Comparison of ENCODE assay signal across 1 cellular context in the genomic region with DNA sequence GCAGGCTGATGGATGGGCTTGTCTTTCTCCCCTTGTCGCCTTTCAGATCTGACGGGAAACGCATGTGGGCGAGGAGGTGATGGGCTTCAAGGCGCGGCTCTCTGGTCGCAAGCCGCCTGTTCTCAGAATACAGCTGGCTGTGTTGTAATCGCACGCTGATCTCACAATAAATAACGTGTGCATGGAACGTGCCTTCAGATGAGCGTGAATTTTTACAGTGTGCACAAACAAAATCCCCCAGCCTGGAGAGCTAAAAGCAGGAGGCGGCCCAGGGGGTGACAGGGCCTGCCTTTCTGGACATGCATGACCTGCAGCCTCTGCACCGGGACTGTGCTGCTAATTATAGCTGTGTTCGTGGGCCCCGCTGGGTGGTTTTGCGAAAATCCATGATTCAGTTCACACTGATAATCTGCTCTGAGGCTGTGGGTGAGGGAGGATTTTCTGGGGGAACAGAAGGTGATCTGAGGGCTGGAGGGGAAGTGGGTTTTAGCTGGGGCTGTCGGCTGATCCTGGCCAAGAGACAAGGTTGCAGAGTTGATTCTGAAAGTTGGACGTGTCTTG.
TF ChIP-seq lines count a peak whose summit lies in the region.

No MANE protein-coding gene starts in this region.

TF ChIP-seq in SK-N-SH treated with all-trans-retinoic acid at 6 μM for 48 hours, 23 proteins besides CTCF, POLR2A, EP300 and RAD21 (continued from another document):
- TF ChIP-seq, protein P1, sequence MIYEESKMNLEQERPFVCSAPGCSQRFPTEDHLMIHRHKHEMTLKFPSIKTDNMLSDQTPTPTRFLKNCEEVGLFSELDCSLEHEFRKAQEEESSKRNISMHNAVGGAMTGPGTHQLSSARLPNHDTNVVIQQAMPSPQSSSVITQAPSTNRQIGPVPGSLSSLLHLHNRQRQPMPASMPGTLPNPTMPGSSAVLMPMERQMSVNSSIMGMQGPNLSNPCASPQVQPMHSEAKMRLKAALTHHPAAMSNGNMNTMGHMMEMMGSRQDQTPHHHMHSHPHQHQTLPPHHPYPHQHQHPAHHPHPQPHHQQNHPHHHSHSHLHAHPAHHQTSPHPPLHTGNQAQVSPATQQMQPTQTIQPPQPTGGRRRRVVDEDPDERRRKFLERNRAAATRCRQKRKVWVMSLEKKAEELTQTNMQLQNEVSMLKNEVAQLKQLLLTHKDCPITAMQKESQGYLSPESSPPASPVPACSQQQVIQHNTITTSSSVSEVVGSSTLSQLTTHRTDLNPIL (CRISPR knock-in tag; IDR thresholded peaks at IDR 0.05; ENCODE audit: low read depth), result no peak
- TF ChIP-seq ISL1 (CRISPR knock-in tag; IDR thresholded peaks at IDR 0.05), result no peak
- TF ChIP-seq, protein P2, sequence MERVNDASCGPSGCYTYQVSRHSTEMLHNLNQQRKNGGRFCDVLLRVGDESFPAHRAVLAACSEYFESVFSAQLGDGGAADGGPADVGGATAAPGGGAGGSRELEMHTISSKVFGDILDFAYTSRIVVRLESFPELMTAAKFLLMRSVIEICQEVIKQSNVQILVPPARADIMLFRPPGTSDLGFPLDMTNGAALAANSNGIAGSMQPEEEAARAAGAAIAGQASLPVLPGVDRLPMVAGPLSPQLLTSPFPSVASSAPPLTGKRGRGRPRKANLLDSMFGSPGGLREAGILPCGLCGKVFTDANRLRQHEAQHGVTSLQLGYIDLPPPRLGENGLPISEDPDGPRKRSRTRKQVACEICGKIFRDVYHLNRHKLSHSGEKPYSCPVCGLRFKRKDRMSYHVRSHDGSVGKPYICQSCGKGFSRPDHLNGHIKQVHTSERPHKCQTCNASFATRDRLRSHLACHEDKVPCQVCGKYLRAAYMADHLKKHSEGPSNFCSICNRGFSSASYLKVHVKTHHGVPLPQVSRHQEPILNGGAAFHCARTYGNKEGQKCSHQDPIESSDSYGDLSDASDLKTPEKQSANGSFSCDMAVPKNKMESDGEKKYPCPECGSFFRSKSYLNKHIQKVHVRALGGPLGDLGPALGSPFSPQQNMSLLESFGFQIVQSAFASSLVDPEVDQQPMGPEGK (CRISPR knock-in tag; IDR thresholded peaks at IDR 0.05; ENCODE audit: borderline replicate concordance), result no peak
- TF ChIP-seq, protein P3, sequence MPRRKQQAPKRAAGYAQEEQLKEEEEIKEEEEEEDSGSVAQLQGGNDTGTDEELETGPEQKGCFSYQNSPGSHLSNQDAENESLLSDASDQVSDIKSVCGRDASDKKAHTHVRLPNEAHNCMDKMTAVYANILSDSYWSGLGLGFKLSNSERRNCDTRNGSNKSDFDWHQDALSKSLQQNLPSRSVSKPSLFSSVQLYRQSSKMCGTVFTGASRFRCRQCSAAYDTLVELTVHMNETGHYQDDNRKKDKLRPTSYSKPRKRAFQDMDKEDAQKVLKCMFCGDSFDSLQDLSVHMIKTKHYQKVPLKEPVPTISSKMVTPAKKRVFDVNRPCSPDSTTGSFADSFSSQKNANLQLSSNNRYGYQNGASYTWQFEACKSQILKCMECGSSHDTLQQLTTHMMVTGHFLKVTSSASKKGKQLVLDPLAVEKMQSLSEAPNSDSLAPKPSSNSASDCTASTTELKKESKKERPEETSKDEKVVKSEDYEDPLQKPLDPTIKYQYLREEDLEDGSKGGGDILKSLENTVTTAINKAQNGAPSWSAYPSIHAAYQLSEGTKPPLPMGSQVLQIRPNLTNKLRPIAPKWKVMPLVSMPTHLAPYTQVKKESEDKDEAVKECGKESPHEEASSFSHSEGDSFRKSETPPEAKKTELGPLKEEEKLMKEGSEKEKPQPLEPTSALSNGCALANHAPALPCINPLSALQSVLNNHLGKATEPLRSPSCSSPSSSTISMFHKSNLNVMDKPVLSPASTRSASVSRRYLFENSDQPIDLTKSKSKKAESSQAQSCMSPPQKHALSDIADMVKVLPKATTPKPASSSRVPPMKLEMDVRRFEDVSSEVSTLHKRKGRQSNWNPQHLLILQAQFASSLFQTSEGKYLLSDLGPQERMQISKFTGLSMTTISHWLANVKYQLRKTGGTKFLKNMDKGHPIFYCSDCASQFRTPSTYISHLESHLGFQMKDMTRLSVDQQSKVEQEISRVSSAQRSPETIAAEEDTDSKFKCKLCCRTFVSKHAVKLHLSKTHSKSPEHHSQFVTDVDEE (CRISPR knock-in tag; IDR thresholded peaks at IDR 0.05), result no peak
- no peak for TF ChIP-seq ZNF8 (CRISPR knock-in tag; IDR thresholded peaks at IDR 0.05)
- TF ChIP-seq ARNTL (CRISPR knock-in tag; IDR thresholded peaks at IDR 0.05; ENCODE audit: borderline replicate concordance, low read depth), result no peak
- no peak for TF ChIP-seq CSDC2 (CRISPR knock-in tag; IDR thresholded peaks at IDR 0.05)
- no peak for TF ChIP-seq TCF4 (CRISPR knock-in tag; IDR thresholded peaks at IDR 0.05; ENCODE audit: borderline replicate concordance)
- no peak for TF ChIP-seq SNAI2 (CRISPR knock-in tag; IDR thresholded peaks at IDR 0.05)
- TF ChIP-seq, protein P4, sequence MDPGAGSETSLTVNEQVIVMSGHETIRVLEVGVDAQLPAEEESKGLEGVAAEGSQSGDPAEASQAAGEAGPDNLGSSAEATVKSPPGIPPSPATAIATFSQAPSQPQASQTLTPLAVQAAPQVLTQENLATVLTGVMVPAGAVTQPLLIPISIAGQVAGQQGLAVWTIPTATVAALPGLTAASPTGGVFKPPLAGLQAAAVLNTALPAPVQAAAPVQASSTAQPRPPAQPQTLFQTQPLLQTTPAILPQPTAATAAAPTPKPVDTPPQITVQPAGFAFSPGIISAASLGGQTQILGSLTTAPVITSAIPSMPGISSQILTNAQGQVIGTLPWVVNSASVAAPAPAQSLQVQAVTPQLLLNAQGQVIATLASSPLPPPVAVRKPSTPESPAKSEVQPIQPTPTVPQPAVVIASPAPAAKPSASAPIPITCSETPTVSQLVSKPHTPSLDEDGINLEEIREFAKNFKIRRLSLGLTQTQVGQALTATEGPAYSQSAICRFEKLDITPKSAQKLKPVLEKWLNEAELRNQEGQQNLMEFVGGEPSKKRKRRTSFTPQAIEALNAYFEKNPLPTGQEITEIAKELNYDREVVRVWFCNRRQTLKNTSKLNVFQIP (CRISPR knock-in tag; IDR thresholded peaks at IDR 0.05; ENCODE audit: borderline replicate concordance, low read depth), result no peak
- TF ChIP-seq TOX (CRISPR knock-in tag; IDR thresholded peaks at IDR 0.05; ENCODE audit: borderline replicate concordance), result no peak
- no peak for TF ChIP-seq ZFP3 (CRISPR knock-in tag; IDR thresholded peaks at IDR 0.05)
- TF ChIP-seq, protein P5, sequence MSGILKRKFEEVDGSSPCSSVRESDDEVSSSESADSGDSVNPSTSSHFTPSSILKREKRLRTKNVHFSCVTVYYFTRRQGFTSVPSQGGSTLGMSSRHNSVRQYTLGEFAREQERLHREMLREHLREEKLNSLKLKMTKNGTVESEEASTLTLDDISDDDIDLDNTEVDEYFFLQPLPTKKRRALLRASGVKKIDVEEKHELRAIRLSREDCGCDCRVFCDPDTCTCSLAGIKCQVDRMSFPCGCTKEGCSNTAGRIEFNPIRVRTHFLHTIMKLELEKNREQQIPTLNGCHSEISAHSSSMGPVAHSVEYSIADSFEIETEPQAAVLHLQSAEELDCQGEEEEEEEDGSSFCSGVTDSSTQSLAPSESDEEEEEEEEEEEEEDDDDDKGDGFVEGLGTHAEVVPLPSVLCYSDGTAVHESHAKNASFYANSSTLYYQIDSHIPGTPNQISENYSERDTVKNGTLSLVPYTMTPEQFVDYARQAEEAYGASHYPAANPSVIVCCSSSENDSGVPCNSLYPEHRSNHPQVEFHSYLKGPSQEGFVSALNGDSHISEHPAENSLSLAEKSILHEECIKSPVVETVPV (CRISPR knock-in tag; IDR thresholded peaks at IDR 0.05), result no peak
- no peak for TF ChIP-seq RARB (CRISPR knock-in tag; IDR thresholded peaks at IDR 0.05)
- TF ChIP-seq ZFP30 (CRISPR knock-in tag; IDR thresholded peaks at IDR 0.05), result no peak
- TF ChIP-seq ZC3H10 (CRISPR knock-in tag; IDR thresholded peaks at IDR 0.05), result no peak
- no peak for TF ChIP-seq ZNF70 (CRISPR knock-in tag; IDR thresholded peaks at IDR 0.05)
- TF ChIP-seq PPARA (CRISPR knock-in tag; IDR thresholded peaks at IDR 0.05; ENCODE audit: borderline replicate concordance), result no peak
